ENCODE assay signal across 24 cellular contexts in the genomic region with DNA sequence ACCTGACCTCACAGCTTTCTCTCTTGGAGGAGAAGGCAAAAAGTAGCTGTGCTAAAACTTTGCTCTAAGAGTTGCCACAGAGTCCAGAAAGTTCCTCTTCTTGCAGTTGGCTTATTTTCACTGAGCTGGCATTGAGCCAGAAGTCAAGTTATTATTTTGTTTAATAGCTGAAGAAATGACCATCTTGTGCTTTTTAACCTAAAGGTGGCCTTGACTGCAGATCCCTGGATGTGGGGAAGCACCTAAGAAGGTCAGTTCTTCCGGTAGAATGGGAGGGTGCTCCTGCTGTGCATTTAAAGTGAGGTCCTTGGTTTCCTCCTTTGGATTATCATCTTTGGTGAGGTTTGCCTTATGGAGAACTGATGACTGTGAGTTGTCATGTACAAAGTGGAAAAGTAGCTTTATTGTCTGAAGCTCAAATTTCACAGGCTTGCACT.
"Had no signal": no experiment of that assay in that cellular context is flagged by ENCODE, and none has a peak within 500 bp of the region (broad histone marks: within the 10 kb centered on the region; RNA-seq: fewer than 3 reads in every experiment).

No MANE protein-coding gene starts in this region.

- H3K27ac ChIP-seq: coronary artery, epithelial cell of prostate, lower lobe of right lung, sigmoid colon, testis, vagina, WERI-Rb-1 had no signal

- H3K27me3 ChIP-seq: sigmoid colon, testis, vagina had no signal

- H3K4me1 Mint-ChIP-seq: activated CD4-positive, alpha-beta T cell treated with anti-CD3 and anti-CD28 coated beads, Interleukin-2, amount 10 ng/mL, durations not matched to agents 7 days and 5 days; activated naive CD4-positive, alpha-beta T cell treated with anti-CD3 and anti-CD28 coated beads, Interleukin-2, amount 10 ng/mL, durations not matched to agents 7 days and 5 days; naive thymus-derived CD4-positive, alpha-beta T cell; neural crest cell had no signal

- H3K36me3 Mint-ChIP-seq: activated CD8-positive, alpha-beta memory T cell treated with anti-CD3 and anti-CD28 coated beads, Interleukin-2, amount 10 ng/mL, durations not matched to agents 7 days and 5 days; activated naive CD4-positive, alpha-beta T cell treated with anti-CD3 and anti-CD28 coated beads, Interleukin-2, amount 10 ng/mL, durations not matched to agents 7 days and 5 days; naive thymus-derived CD4-positive, alpha-beta T cell; type B pancreatic cell had no signal

- H3K9me3 ChIP-seq: lower lobe of right lung, testis, vagina had no signal

- H3K9me3 Mint-ChIP-seq: activated naive CD4-positive, alpha-beta T cell treated with anti-CD3 and anti-CD28 coated beads, Interleukin-2, amount 10 ng/mL, durations not matched to agents 7 days and 5 days; endodermal cell; type B pancreatic cell had no signal

- H3K4me3 ChIP-seq: coronary artery, lower lobe of right lung, sigmoid colon, testis, vagina had no signal

- H3K27ac Mint-ChIP-seq: activated CD4-positive, alpha-beta T cell treated with anti-CD3 and anti-CD28 coated beads, Interleukin-2, amount 10 ng/mL, durations not matched to agents 7 days and 5 days; activated CD8-positive, alpha-beta memory T cell treated with anti-CD3 and anti-CD28 coated beads, Interleukin-2, amount 10 ng/mL, durations not matched to agents 7 days and 5 days; activated CD8-positive, alpha-beta T cell treated with anti-CD3 and anti-CD28 coated beads for 36 hours; activated naive CD4-positive, alpha-beta T cell treated with anti-CD3 and anti-CD28 coated beads, Interleukin-2, amount 10 ng/mL, durations not matched to agents 7 days and 5 days; endodermal cell; naive thymus-derived CD4-positive, alpha-beta T cell; type B pancreatic cell had no signal

- H3K4me3 Mint-ChIP-seq: activated CD4-positive, alpha-beta T cell treated with anti-CD3 and anti-CD28 coated beads, Interleukin-2, amount 10 ng/mL, durations not matched to agents 7 days and 5 days; activated CD8-positive, alpha-beta memory T cell treated with anti-CD3 and anti-CD28 coated beads, Interleukin-2, amount 10 ng/mL, durations not matched to agents 7 days and 5 days; activated CD8-positive, alpha-beta T cell treated with anti-CD3 and anti-CD28 coated beads for 36 hours; activated naive CD4-positive, alpha-beta T cell treated with anti-CD3 and anti-CD28 coated beads, Interleukin-2, amount 10 ng/mL, durations not matched to agents 7 days and 5 days; endodermal cell; naive thymus-derived CD4-positive, alpha-beta T cell; neural crest cell had no signal

- DNase-seq: activated CD4-positive, alpha-beta T cell treated with anti-CD3 and anti-CD28 coated beads, Interleukin-2, amount 10 ng/mL, durations not matched to agents 7 days and 5 days; activated CD4-positive, CD25-positive, alpha-beta regulatory T cell treated with anti-CD3 and anti-CD28 coated beads, Interleukin-2, amount 50 U/mL, for 72 hours; activated CD8-positive, alpha-beta memory T cell treated with anti-CD3 and anti-CD28 coated beads, Interleukin-2, amount 10 ng/mL, durations not matched to agents 7 days and 5 days; activated CD8-positive, alpha-beta T cell treated with anti-CD3 and anti-CD28 coated beads for 36 hours; activated effector memory CD4-positive, alpha-beta T cell treated with anti-CD3 and anti-CD28 coated beads, Interleukin-2, amount 50 U/mL, for 16 hours; activated naive CD4-positive, alpha-beta T cell treated with anti-CD3 and anti-CD28 coated beads, Interleukin-2, amount 10 ng/mL, durations not matched to agents 7 days and 5 days; activated T-cell treated with anti-CD3 and anti-CD28 coated beads for 4 hours; amygdala; cerebellar nuclear complex; endodermal cell; kidney; lower lobe of right lung; naive thymus-derived CD4-positive, alpha-beta T cell; occipital lobe; sigmoid colon; stimulated activated CD4-positive, alpha-beta T cell treated with anti-CD3 and anti-CD28 coated beads, Interleukin-4, amount 100 ng/mL, for 1 hour; T1000; testis; WERI-Rb-1 had no signal

- H3K4me1 ChIP-seq: lower lobe of right lung, testis, vagina had no signal

- H3K27me3 Mint-ChIP-seq: type B pancreatic cell had no signal

- ATAC-seq: activated CD8-positive, alpha-beta memory T cell treated with anti-CD3 and anti-CD28 coated beads, Interleukin-2, amount 10 ng/mL, durations not matched to agents 7 days and 5 days; activated CD8-positive, alpha-beta T cell treated with anti-CD3 and anti-CD28 coated beads for 36 hours; lower lobe of right lung; naive thymus-derived CD4-positive, alpha-beta T cell had no signal

- H3K36me3 ChIP-seq: lower lobe of right lung, sigmoid colon, vagina, WERI-Rb-1 had no signal
